1 cellular context compared by ENCODE assay signal in the genomic region with DNA sequence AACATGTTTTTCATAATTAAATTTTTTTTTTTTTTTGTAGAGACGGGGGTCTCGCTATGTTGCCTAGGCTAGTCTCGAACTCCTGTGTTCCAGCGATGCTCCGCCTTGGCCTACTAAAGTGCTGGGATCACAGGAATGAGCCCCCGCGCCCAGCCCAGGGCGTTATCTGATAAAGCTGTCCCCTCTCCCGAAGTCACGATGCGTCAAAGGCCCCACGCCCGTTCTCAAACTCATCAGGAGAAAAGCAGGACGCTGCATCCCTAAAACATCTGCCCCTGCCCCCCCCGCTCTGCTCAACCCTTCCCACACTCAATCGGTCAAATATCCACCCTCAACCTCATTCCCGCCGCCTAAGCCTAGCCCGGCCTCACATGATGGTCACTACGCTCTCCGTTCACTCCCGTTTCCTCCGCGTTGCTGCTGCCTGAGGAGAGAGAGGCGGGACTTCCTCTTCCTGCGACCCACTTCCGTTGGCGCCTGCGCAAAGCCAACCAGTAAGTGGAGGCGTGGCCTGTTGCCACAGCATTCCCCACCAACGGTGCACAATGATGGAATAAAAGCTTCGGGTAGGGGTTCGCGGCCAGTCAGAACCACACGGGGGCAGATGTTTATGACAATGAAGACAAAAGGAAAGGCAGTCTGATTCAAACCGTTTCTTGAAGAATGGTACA.
TF ChIP-seq lines count a peak whose summit lies in the region.

A gene (minus strand): TSS at position 438 of the 671 bp plus-strand sequence. CDS start 65 bp downstream, at position 373.

TF ChIP-seq in HepG2, 621 proteins besides CTCF, POLR2A, EP300 and RAD21 (continued from another document and continues in another):
- TF ChIP-seq, protein P1, sequence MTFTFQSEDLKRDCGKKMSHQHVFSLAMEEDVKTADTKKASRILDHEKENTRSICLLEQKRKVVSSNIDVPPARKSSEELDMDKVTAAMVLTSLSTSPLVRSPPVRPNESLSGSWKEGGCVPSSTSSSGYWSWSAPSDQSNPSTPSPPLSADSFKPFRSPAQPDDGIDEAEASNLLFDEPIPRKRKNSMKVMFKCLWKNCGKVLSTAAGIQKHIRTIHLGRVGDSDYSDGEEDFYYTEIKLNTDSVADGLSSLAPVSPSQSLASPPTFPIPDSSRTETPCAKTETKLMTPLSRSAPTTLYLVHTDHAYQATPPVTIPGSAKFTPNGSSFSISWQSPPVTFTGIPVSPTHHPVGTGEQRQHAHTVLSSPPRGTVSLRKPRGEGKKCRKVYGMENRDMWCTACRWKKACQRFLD (CRISPR knock-in tag; IDR thresholded peaks at IDR 0.05; ENCODE audit: borderline replicate concordance): peak; percentile 51; the same call in 1 of the 2 replicates
- no peak for TF ChIP-seq GATA4 (IDR thresholded peaks at IDR 0.05; ENCODE audit: borderline replicate concordance, low read depth)
- TF ChIP-seq ZBTB38 (CRISPR knock-in tag; IDR thresholded peaks at IDR 0.05): peak; percentile 53; the same call in 1 of the 2 replicates
- TF ChIP-seq, protein P2, sequence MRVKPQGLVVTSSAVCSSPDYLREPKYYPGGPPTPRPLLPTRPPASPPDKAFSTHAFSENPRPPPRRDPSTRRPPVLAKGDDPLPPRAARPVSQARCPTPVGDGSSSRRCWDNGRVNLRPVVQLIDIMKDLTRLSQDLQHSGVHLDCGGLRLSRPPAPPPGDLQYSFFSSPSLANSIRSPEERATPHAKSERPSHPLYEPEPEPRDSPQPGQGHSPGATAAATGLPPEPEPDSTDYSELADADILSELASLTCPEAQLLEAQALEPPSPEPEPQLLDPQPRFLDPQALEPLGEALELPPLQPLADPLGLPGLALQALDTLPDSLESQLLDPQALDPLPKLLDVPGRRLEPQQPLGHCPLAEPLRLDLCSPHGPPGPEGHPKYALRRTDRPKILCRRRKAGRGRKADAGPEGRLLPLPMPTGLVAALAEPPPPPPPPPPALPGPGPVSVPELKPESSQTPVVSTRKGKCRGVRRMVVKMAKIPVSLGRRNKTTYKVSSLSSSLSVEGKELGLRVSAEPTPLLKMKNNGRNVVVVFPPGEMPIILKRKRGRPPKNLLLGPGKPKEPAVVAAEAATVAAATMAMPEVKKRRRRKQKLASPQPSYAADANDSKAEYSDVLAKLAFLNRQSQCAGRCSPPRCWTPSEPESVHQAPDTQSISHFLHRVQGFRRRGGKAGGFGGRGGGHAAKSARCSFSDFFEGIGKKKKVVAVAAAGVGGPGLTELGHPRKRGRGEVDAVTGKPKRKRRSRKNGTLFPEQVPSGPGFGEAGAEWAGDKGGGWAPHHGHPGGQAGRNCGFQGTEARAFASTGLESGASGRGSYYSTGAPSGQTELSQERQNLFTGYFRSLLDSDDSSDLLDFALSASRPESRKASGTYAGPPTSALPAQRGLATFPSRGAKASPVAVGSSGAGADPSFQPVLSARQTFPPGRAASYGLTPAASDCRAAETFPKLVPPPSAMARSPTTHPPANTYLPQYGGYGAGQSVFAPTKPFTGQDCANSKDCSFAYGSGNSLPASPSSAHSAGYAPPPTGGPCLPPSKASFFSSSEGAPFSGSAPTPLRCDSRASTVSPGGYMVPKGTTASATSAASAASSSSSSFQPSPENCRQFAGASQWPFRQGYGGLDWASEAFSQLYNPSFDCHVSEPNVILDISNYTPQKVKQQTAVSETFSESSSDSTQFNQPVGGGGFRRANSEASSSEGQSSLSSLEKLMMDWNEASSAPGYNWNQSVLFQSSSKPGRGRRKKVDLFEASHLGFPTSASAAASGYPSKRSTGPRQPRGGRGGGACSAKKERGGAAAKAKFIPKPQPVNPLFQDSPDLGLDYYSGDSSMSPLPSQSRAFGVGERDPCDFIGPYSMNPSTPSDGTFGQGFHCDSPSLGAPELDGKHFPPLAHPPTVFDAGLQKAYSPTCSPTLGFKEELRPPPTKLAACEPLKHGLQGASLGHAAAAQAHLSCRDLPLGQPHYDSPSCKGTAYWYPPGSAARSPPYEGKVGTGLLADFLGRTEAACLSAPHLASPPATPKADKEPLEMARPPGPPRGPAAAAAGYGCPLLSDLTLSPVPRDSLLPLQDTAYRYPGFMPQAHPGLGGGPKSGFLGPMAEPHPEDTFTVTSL (CRISPR knock-in tag; IDR thresholded peaks at IDR 0.05; ENCODE audit: borderline replicate concordance): no peak
- TF ChIP-seq, protein P3, sequence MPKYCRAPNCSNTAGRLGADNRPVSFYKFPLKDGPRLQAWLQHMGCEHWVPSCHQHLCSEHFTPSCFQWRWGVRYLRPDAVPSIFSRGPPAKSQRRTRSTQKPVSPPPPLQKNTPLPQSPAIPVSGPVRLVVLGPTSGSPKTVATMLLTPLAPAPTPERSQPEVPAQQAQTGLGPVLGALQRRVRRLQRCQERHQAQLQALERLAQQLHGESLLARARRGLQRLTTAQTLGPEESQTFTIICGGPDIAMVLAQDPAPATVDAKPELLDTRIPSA (CRISPR knock-in tag; IDR thresholded peaks at IDR 0.05; ENCODE audit: borderline replicate concordance): no peak
- TF ChIP-seq NFE2L1 (CRISPR knock-in tag; IDR thresholded peaks at IDR 0.05; ENCODE audit: borderline replicate concordance): no peak
- peak; percentile 51; the same call in 1 of the 2 replicates for TF ChIP-seq RBFOX2 (IDR thresholded peaks at IDR 0.05; ENCODE audit: low read depth, low read length)
- TF ChIP-seq CENPX (CRISPR knock-in tag; IDR thresholded peaks at IDR 0.05): no peak
- TF ChIP-seq ZSCAN30 (CRISPR knock-in tag; IDR thresholded peaks at IDR 0.05): no peak
- TF ChIP-seq CHD4 (IDR thresholded peaks at IDR 0.05; ENCODE audit: borderline replicate concordance, low read length): no peak; the same call in 1 of the 2 replicates
- no peak for TF ChIP-seq ZNF781 (CRISPR knock-in tag; IDR thresholded peaks at IDR 0.05; ENCODE audit: borderline replicate concordance, not compliant biosample characterization)
- no peak for TF ChIP-seq RXRA (CRISPR knock-in tag; IDR thresholded peaks at IDR 0.05)
- no peak for TF ChIP-seq HNF4A (CRISPR knock-in tag; IDR thresholded peaks at IDR 0.05)
- no peak for TF ChIP-seq KAT2B (IDR thresholded peaks at IDR 0.05; ENCODE audit: borderline replicate concordance, low read depth, low read length)
- TF ChIP-seq ZKSCAN8 (CRISPR knock-in tag; IDR thresholded peaks at IDR 0.05; ENCODE audit: borderline replicate concordance): no peak
- no peak for TF ChIP-seq XRCC5 (optimal IDR thresholded peaks at IDR 0.05; ENCODE audit: low read length)
- no peak for TF ChIP-seq SRSF9 (IDR thresholded peaks at IDR 0.05; ENCODE audit: borderline replicate concordance, insufficient read depth, low read depth, low read length, poor library complexity, severe bottlenecking)
- peak; percentile 76 for TF ChIP-seq KDM2A (CRISPR knock-in tag; IDR thresholded peaks at IDR 0.05; ENCODE audit: borderline replicate concordance, low read depth)
- TF ChIP-seq, protein P4, sequence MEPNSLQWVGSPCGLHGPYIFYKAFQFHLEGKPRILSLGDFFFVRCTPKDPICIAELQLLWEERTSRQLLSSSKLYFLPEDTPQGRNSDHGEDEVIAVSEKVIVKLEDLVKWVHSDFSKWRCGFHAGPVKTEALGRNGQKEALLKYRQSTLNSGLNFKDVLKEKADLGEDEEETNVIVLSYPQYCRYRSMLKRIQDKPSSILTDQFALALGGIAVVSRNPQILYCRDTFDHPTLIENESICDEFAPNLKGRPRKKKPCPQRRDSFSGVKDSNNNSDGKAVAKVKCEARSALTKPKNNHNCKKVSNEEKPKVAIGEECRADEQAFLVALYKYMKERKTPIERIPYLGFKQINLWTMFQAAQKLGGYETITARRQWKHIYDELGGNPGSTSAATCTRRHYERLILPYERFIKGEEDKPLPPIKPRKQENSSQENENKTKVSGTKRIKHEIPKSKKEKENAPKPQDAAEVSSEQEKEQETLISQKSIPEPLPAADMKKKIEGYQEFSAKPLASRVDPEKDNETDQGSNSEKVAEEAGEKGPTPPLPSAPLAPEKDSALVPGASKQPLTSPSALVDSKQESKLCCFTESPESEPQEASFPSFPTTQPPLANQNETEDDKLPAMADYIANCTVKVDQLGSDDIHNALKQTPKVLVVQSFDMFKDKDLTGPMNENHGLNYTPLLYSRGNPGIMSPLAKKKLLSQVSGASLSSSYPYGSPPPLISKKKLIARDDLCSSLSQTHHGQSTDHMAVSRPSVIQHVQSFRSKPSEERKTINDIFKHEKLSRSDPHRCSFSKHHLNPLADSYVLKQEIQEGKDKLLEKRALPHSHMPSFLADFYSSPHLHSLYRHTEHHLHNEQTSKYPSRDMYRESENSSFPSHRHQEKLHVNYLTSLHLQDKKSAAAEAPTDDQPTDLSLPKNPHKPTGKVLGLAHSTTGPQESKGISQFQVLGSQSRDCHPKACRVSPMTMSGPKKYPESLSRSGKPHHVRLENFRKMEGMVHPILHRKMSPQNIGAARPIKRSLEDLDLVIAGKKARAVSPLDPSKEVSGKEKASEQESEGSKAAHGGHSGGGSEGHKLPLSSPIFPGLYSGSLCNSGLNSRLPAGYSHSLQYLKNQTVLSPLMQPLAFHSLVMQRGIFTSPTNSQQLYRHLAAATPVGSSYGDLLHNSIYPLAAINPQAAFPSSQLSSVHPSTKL (CRISPR knock-in tag; IDR thresholded peaks at IDR 0.05): no peak; the same call in 1 of the 2 replicates
- TF ChIP-seq, protein P5, sequence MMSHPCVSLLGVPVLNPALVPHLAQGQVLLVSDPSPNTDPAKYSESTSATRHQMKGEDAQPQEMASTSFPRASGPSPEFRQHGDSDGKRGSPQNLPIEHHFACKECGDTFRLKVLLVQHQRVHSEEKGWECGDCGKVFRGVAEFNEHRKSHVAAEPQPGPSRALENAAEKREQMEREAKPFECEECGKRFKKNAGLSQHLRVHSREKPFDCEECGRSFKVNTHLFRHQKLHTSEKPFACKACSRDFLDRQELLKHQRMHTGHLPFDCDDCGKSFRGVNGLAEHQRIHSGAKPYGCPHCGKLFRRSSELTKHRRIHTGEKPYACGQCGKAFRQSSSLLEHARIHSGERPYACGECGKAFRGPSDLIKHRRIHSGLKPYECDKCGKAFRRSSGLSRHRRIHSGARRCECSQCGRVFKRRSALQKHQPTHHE (CRISPR knock-in tag; IDR thresholded peaks at IDR 0.05; ENCODE audit: borderline replicate concordance): no peak
- TF ChIP-seq NR2F1 (CRISPR knock-in tag; IDR thresholded peaks at IDR 0.05): no peak
- TF ChIP-seq ZNF326 (CRISPR knock-in tag; IDR thresholded peaks at IDR 0.05; ENCODE audit: borderline replicate concordance): no peak
- no peak for TF ChIP-seq GZF1 (CRISPR knock-in tag; IDR thresholded peaks at IDR 0.05)
- no peak for TF ChIP-seq PHB2 (IDR thresholded peaks at IDR 0.05; ENCODE audit: partially characterized antibody)
- TF ChIP-seq TEAD3 (CRISPR knock-in tag; optimal IDR thresholded peaks at IDR 0.05; ENCODE audit: borderline replicate concordance): no peak
- no peak for TF ChIP-seq SP4 (CRISPR knock-in tag; IDR thresholded peaks at IDR 0.05)
- TF ChIP-seq ZFP1 (CRISPR knock-in tag; IDR thresholded peaks at IDR 0.05): no peak
- TF ChIP-seq, protein P6, sequence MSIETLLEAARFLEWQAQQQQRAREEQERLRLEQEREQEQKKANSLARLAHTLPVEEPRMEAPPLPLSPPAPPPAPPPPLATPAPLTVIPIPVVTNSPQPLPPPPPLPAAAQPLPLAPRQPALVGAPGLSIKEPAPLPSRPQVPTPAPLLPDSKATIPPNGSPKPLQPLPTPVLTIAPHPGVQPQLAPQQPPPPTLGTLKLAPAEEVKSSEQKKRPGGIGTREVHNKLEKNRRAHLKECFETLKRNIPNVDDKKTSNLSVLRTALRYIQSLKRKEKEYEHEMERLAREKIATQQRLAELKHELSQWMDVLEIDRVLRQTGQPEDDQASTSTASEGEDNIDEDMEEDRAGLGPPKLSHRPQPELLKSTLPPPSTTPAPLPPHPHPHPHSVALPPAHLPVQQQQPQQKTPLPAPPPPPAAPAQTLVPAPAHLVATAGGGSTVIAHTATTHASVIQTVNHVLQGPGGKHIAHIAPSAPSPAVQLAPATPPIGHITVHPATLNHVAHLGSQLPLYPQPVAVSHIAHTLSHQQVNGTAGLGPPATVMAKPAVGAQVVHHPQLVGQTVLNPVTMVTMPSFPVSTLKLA (IDR thresholded peaks at IDR 0.05): peak; percentile 41; the same call in 1 of the 2 replicates
- TF ChIP-seq, protein P7, sequence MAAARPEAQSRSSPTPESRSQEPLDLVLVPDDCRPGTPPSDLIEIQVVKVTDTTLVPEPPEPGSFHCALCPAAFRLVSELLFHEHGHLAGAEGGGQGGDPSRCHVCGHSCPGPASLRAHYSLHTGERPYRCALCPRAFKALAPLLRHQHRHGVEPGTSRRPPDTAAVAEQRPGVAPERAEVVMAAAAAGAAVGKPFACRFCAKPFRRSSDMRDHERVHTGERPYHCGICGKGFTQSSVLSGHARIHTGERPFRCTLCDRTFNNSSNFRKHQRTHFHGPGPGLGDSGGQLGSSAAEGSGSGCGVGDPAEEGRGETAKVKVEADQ (CRISPR knock-in tag; IDR thresholded peaks at IDR 0.05; ENCODE audit: borderline replicate concordance): peak; percentile 45; the same call in 1 of the 2 replicates
- TF ChIP-seq TBX3 (IDR thresholded peaks at IDR 0.05; ENCODE audit: borderline replicate concordance): no peak
- TF ChIP-seq, protein P8, sequence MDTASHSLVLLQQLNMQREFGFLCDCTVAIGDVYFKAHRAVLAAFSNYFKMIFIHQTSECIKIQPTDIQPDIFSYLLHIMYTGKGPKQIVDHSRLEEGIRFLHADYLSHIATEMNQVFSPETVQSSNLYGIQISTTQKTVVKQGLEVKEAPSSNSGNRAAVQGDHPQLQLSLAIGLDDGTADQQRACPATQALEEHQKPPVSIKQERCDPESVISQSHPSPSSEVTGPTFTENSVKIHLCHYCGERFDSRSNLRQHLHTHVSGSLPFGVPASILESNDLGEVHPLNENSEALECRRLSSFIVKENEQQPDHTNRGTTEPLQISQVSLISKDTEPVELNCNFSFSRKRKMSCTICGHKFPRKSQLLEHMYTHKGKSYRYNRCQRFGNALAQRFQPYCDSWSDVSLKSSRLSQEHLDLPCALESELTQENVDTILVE (CRISPR knock-in tag; IDR thresholded peaks at IDR 0.05): peak; percentile 81
- TF ChIP-seq PCBP1 (IDR thresholded peaks at IDR 0.05; ENCODE audit: borderline replicate concordance, low read depth, low read length): no peak
- TF ChIP-seq THAP11 (CRISPR knock-in tag; IDR thresholded peaks at IDR 0.05): peak; percentile 89
- TF ChIP-seq ZC3H13 (CRISPR knock-in tag; IDR thresholded peaks at IDR 0.05): no peak
- TF ChIP-seq FOXC1 (CRISPR knock-in tag; IDR thresholded peaks at IDR 0.05; ENCODE audit: borderline replicate concordance): 0 out of 2 replicates have a peak, but pooled peaks have one; percentile 40
- TF ChIP-seq XBP1 (CRISPR knock-in tag; IDR thresholded peaks at IDR 0.05): no peak
- TF ChIP-seq PCBP2 (optimal IDR thresholded peaks at IDR 0.05; ENCODE audit: low read depth, low read length, poor library complexity, severe bottlenecking): no peak
- TF ChIP-seq BORCS8-MEF2B (CRISPR knock-in tag; IDR thresholded peaks at IDR 0.05): peak; percentile 90
- no peak for TF ChIP-seq ZFP41 (CRISPR knock-in tag; IDR thresholded peaks at IDR 0.05; ENCODE audit: borderline replicate concordance)
- TF ChIP-seq HMG20A (CRISPR knock-in tag; IDR thresholded peaks at IDR 0.05; ENCODE audit: borderline replicate concordance): no peak
- no peak for TF ChIP-seq RORA (CRISPR knock-in tag; IDR thresholded peaks at IDR 0.05)
- no peak for TF ChIP-seq NFYC (CRISPR knock-in tag; IDR thresholded peaks at IDR 0.05)
- TF ChIP-seq AKAP8 (CRISPR knock-in tag; IDR thresholded peaks at IDR 0.05): no peak
- TF ChIP-seq ARHGAP35 (CRISPR knock-in tag; IDR thresholded peaks at IDR 0.05; ENCODE audit: borderline replicate concordance): no peak
- peak; percentile 72; the same call in 1 of the 2 replicates for TF ChIP-seq RFX1 (IDR thresholded peaks at IDR 0.05)
- no peak for TF ChIP-seq CREM (IDR thresholded peaks at IDR 0.05)
- TF ChIP-seq CREM (CRISPR knock-in tag; IDR thresholded peaks at IDR 0.05): no peak
- TF ChIP-seq FOSL2 (CRISPR knock-in tag; IDR thresholded peaks at IDR 0.05): 0 out of 2 replicates have a peak, but pooled peaks have one; percentile 3
- no peak for TF ChIP-seq MBD4 (IDR thresholded peaks at IDR 0.05; ENCODE audit: borderline replicate concordance, low read length)
- peak; percentile 65; the same call in 1 of the 2 replicates for TF ChIP-seq ZSCAN21 (CRISPR knock-in tag; IDR thresholded peaks at IDR 0.05; ENCODE audit: borderline replicate concordance)
